Comparison of ENCODE assay signal across 13 cellular contexts in the genomic region with DNA sequence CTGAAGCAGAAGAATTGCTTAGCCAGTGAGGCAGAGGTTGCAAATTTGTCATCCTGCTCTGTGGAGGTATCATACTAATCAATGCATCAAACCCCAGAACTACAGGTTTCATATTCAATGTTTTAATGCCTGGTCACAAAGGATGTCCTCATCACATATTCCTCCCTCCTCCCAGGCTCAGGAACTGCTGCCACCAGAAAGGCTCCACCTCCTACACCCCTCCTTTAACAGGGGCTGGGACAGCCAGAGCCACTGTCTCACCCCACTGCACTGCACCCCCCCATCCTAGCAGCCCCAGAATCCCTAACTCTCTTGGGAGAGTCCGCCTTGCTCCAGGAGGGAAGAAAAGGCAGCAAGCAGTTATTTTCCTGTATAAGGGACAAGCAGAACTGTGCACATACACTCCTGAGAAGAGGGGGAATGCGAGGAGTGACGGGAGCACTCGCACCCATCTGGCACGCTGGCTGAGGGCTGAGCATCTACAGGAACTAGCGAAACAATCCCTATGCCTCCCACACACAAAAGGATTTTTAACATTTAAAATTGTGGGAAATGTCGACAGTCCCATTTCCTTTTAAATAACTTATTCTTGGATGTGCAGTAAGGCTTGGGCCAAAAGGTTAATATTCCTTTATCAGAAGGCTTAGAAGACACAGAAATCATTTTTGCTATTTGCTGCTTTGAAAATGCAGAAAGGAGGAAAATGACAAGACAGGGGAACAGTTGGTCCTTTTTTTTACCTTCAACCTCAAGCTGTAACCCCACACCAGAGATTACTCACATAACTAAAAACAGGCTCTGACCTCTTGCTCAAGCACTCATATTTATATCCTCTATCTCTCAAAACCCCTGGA. TPM values are rescaled to one million over a fixed set of nuclear protein-coding genes. Genes with fewer than 3 reads are reported as not detected.
DNase-seq lines count a peak whose midpoint lies in the region; ATAC-seq and FAIRE-seq lines count a peak whose summit lies in the region.
"Had no signal": no experiment of that assay in that cellular context is flagged by ENCODE, and none has a peak within 500 bp of the region (broad histone marks: within the 10 kb centered on the region; RNA-seq: fewer than 3 reads in every experiment).

No MANE protein-coding gene starts in this region.

- H2AK5ac ChIP-seq in mesendoderm (ENCODE audit: low read length), result no peak overlapping the region

- H3K27me3 ChIP-seq in mesendoderm (ENCODE audit: insufficient read depth, low read length, poor library complexity) (no peaks in the 10 kb centered on the region), H7 (ENCODE audit: control insufficient read depth, insufficient read depth, low read length) (no peaks in the 10 kb centered on the region)

- H3K79me2 ChIP-seq in mesendoderm (ENCODE audit: control insufficient read depth, insufficient read depth, low read length), result no peaks in the 10 kb centered on the region

- H3K27me3 Mint-ChIP-seq in activated T-helper 2 cell treated with anti-CD3 and anti-CD28 coated beads, Interferon-gamma antibody, Interleukin-2, Interleukin-4, amounts not matched to agents 10 μg/mL and 5 μg/mL and 100 μg/mL, durations not matched to agents 14 hours and 24 hours and 36 hours (ENCODE audit: low read depth), result no peaks in the 10 kb centered on the region
- H3K27me3 Mint-ChIP-seq: activated naive CD8-positive, alpha-beta T cell treated with anti-CD3 and anti-CD28 coated beads, Interleukin-2, amount 10 ng/mL, durations not matched to agents 7 days and 5 days had no signal

- DNase-seq in activated T-helper 2 cell treated with anti-CD3 and anti-CD28 coated beads, Interferon-gamma antibody, Interleukin-2, Interleukin-4, amounts not matched to agents 10 μg/mL and 5 μg/mL and 100 μg/mL, durations not matched to agents 14 hours and 24 hours and 36 hours (ENCODE audit: low spot score), result no peak
- no peak for DNase-seq in mesendoderm
- no peak for DNase-seq in H7
- DNase-seq in SKM-1 treated with dmso at 0.1 percent for 144 hours (lab: John Stamatoyannopoulos, UW; ENCODE audit: unreplicated experiment), result no peak
- DNase-seq in RCC 7860 (ENCODE audit: low spot score), result no peak
- DNase-seq in SW480 (ENCODE audit: low spot score), result no peak
- DNase-seq: activated naive CD8-positive, alpha-beta T cell treated with anti-CD3 and anti-CD28 coated beads, Interleukin-2, amount 10 ng/mL, durations not matched to agents 7 days and 5 days; endodermal cell; KG1; stimulated activated CD4-positive, alpha-beta T cell treated with anti-CD3 and anti-CD28 coated beads, Interleukin-2, amount 100 ng/mL, for 48 hours had no signal

- peaks cover 2% of the 10 kb centered on the region for H3K4me1 ChIP-seq in mesendoderm (ENCODE audit: control insufficient read depth, low read depth, low read length)

- no peak overlapping the region for H3K23ac ChIP-seq in mesendoderm (ENCODE audit: low read length)

- H3K9ac ChIP-seq in mesendoderm (ENCODE audit: low read length), result no peak overlapping the region

- H3K27ac ChIP-seq in mesendoderm (ENCODE audit: low read depth, low read length), result no peak overlapping the region
- H3K27ac ChIP-seq: SK-N-MC had no signal

- peaks cover 30% of the 10 kb centered on the region for H3K4me1 Mint-ChIP-seq in activated T-helper 2 cell treated with anti-CD3 and anti-CD28 coated beads, Interferon-gamma antibody, Interleukin-2, Interleukin-4, amounts not matched to agents 10 μg/mL and 5 μg/mL and 100 μg/mL, durations not matched to agents 14 hours and 24 hours and 36 hours (ENCODE audit: low read depth)

- no peak overlapping the region for H4K5ac ChIP-seq in mesendoderm (ENCODE audit: low read length)

- H3K56ac ChIP-seq in mesendoderm (ENCODE audit: low read length), result peak overlapping the region; percentile 15

- peaks cover 10% of the 10 kb centered on the region for H3K36me3 Mint-ChIP-seq in activated T-helper 2 cell treated with anti-CD3 and anti-CD28 coated beads, Interferon-gamma antibody, Interleukin-2, Interleukin-4, amounts not matched to agents 10 μg/mL and 5 μg/mL and 100 μg/mL, durations not matched to agents 14 hours and 24 hours and 36 hours (ENCODE audit: low read depth)

- H3K4me3 Mint-ChIP-seq in activated T-helper 2 cell treated with anti-CD3 and anti-CD28 coated beads, Interferon-gamma antibody, Interleukin-2, Interleukin-4, amounts not matched to agents 10 μg/mL and 5 μg/mL and 100 μg/mL, durations not matched to agents 14 hours and 24 hours and 36 hours (ENCODE audit: low read depth), result no peak overlapping the region
- H3K4me3 Mint-ChIP-seq: activated naive CD8-positive, alpha-beta T cell treated with anti-CD3 and anti-CD28 coated beads, Interleukin-2, amount 10 ng/mL, durations not matched to agents 7 days and 5 days; endodermal cell had no signal

- H3K36me3 ChIP-seq in mesendoderm (ENCODE audit: control insufficient read depth, insufficient read depth, low read length) (no peaks in the 10 kb centered on the region), H7 (replicated peaks; ENCODE audit: control insufficient read depth, insufficient read depth, low read length) (no peaks in the 10 kb centered on the region)

- no peak overlapping the region for H3K18ac ChIP-seq in mesendoderm (ENCODE audit: low read length)

- no peak overlapping the region for H3K4me2 ChIP-seq in mesendoderm (ENCODE audit: low read length)

- H3K4me3 ChIP-seq in mesendoderm (ENCODE audit: low read length), result no peak overlapping the region
- H3K4me3 ChIP-seq in H7 (ENCODE audit: insufficient read depth, low read depth, low read length), result no peak overlapping the region
- H3K4me3 ChIP-seq: SK-N-MC had no signal

- H3K9me3 Mint-ChIP-seq in activated T-helper 2 cell treated with anti-CD3 and anti-CD28 coated beads, Interferon-gamma antibody, Interleukin-2, Interleukin-4, amounts not matched to agents 10 μg/mL and 5 μg/mL and 100 μg/mL, durations not matched to agents 14 hours and 24 hours and 36 hours, result peaks cover 16% of the 10 kb centered on the region

- WGBS in mesendoderm (ENCODE audit: extremely low coverage, insufficient coverage, low lambda C conversion rate), result no CpG with 5 or more reads among the region's 7 CpGs

- ATAC-seq in GM18907 (IDR thresholded peaks at IDR 0.05; ENCODE audit: unreplicated experiment) (peak; percentile 46), HG02884 (IDR thresholded peaks at IDR 0.05; ENCODE audit: unreplicated experiment) (peak; percentile 42)

- peak overlapping the region; percentile 4 for H3K27ac Mint-ChIP-seq in activated T-helper 2 cell treated with anti-CD3 and anti-CD28 coated beads, Interferon-gamma antibody, Interleukin-2, Interleukin-4, amounts not matched to agents 10 μg/mL and 5 μg/mL and 100 μg/mL, durations not matched to agents 14 hours and 24 hours and 36 hours
- H3K27ac Mint-ChIP-seq: activated naive CD8-positive, alpha-beta T cell treated with anti-CD3 and anti-CD28 coated beads, Interleukin-2, amount 10 ng/mL, durations not matched to agents 7 days and 5 days had no signal

- no peak overlapping the region for H2BK15ac ChIP-seq in mesendoderm (replicated peaks; ENCODE audit: low read depth)

- FAIRE-seq in RCC 7860 (lab: Jason Lieb, UNC), result no peak

- H3K4ac ChIP-seq in mesendoderm (ENCODE audit: low read depth, low read length), result peak overlapping the region; percentile 36

- H2BK120ac ChIP-seq in mesendoderm (ENCODE audit: low read depth, low read length), result no peak overlapping the region

- intact Hi-C loops in activated T-helper 2 cell treated with anti-CD3 and anti-CD28 coated beads, Interferon-gamma antibody, Interleukin-2, Interleukin-4, amounts not matched to agents 10 μg/mL and 5 μg/mL and 100 μg/mL, durations not matched to agents 14 hours and 24 hours and 36 hours (cut with micrococcal nuclease), result loop anchor here (10.0 kb wide), 1 partner anchor 56 kb away; no protein-coding TSS in a partner anchor

- no peaks in the 10 kb centered on the region for H3K79me1 ChIP-seq in mesendoderm (ENCODE audit: low read length)

- no peak overlapping the region for H4K8ac ChIP-seq in mesendoderm (ENCODE audit: low read depth, low read length)

- no peak overlapping the region for H2BK5ac ChIP-seq in mesendoderm (ENCODE audit: low read length)

RNA-seq across cellular contexts. Expression of a gene that starts 27.8 kb away (rescaled TPM):
- 9.8 and 12.0 TPM in 2 replicates for total RNA-seq in activated T-helper 2 cell treated with anti-CD3 and anti-CD28 coated beads, Interferon-gamma antibody, Interleukin-2, Interleukin-4, amounts not matched to agents 10 μg/mL and 5 μg/mL and 100 μg/mL, durations not matched to agents 14 hours and 24 hours and 36 hours
- 3.3 TPM for polyA plus RNA-seq in mesendoderm (2013, experiment 1 of 2)
- 3.6 TPM for polyA plus RNA-seq in mesendoderm (2013, experiment 2 of 2)
- total RNA-seq in H7 (2014; rRNA removed; shearing (Covaris generic)), result 38.1 and 59.3 TPM in 2 replicates
